In genomic region chr21:34857874-34858273, GRCh38 we compare ENCODE assay signal across 2 cellular contexts.
TF ChIP-seq lines count a peak whose summit lies in the region.

No MANE protein-coding gene starts in this region.

TF ChIP-seq in HepG2, 621 proteins besides CTCF, POLR2A, EP300 and RAD21 (continued from another document):
- TF ChIP-seq, protein P1, sequence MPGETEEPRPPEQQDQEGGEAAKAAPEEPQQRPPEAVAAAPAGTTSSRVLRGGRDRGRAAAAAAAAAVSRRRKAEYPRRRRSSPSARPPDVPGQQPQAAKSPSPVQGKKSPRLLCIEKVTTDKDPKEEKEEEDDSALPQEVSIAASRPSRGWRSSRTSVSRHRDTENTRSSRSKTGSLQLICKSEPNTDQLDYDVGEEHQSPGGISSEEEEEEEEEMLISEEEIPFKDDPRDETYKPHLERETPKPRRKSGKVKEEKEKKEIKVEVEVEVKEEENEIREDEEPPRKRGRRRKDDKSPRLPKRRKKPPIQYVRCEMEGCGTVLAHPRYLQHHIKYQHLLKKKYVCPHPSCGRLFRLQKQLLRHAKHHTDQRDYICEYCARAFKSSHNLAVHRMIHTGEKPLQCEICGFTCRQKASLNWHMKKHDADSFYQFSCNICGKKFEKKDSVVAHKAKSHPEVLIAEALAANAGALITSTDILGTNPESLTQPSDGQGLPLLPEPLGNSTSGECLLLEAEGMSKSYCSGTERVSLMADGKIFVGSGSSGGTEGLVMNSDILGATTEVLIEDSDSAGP (CRISPR knock-in tag; IDR thresholded peaks at IDR 0.05; ENCODE audit: borderline replicate concordance) = no peak
- TF ChIP-seq CAMTA2 (CRISPR knock-in tag; IDR thresholded peaks at IDR 0.05; ENCODE audit: borderline replicate concordance) = no peak

TF ChIP-seq in WTC11, 78 proteins besides CTCF, POLR2A, EP300 and RAD21 (continued from another document):
- TF ChIP-seq, protein P2, sequence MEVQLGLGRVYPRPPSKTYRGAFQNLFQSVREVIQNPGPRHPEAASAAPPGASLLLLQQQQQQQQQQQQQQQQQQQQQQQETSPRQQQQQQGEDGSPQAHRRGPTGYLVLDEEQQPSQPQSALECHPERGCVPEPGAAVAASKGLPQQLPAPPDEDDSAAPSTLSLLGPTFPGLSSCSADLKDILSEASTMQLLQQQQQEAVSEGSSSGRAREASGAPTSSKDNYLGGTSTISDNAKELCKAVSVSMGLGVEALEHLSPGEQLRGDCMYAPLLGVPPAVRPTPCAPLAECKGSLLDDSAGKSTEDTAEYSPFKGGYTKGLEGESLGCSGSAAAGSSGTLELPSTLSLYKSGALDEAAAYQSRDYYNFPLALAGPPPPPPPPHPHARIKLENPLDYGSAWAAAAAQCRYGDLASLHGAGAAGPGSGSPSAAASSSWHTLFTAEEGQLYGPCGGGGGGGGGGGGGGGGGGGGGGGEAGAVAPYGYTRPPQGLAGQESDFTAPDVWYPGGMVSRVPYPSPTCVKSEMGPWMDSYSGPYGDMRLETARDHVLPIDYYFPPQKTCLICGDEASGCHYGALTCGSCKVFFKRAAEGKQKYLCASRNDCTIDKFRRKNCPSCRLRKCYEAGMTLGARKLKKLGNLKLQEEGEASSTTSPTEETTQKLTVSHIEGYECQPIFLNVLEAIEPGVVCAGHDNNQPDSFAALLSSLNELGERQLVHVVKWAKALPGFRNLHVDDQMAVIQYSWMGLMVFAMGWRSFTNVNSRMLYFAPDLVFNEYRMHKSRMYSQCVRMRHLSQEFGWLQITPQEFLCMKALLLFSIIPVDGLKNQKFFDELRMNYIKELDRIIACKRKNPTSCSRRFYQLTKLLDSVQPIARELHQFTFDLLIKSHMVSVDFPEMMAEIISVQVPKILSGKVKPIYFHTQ (CRISPR knock-in tag; IDR thresholded peaks at IDR 0.05) = no peak
- TF ChIP-seq, protein P3, sequence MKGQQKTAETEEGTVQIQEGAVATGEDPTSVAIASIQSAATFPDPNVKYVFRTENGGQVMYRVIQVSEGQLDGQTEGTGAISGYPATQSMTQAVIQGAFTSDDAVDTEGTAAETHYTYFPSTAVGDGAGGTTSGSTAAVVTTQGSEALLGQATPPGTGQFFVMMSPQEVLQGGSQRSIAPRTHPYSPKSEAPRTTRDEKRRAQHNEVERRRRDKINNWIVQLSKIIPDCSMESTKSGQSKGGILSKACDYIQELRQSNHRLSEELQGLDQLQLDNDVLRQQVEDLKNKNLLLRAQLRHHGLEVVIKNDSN (CRISPR knock-in tag; IDR thresholded peaks at IDR 0.05) = no peak
- TF ChIP-seq ETV6 (CRISPR knock-in tag; IDR thresholded peaks at IDR 0.05) = no peak
- TF ChIP-seq, protein P4, sequence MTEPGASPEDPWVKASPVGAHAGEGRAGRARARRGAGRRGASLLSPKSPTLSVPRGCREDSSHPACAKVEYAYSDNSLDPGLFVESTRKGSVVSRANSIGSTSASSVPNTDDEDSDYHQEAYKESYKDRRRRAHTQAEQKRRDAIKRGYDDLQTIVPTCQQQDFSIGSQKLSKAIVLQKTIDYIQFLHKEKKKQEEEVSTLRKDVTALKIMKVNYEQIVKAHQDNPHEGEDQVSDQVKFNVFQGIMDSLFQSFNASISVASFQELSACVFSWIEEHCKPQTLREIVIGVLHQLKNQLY (CRISPR knock-in tag; IDR thresholded peaks at IDR 0.05) = no peak
- TF ChIP-seq TEAD1 (CRISPR knock-in tag; IDR thresholded peaks at IDR 0.05) = no peak
- TF ChIP-seq, protein P5, sequence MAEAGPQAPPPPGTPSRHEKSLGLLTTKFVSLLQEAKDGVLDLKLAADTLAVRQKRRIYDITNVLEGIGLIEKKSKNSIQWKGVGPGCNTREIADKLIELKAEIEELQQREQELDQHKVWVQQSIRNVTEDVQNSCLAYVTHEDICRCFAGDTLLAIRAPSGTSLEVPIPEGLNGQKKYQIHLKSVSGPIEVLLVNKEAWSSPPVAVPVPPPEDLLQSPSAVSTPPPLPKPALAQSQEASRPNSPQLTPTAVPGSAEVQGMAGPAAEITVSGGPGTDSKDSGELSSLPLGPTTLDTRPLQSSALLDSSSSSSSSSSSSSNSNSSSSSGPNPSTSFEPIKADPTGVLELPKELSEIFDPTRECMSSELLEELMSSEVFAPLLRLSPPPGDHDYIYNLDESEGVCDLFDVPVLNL (CRISPR knock-in tag; IDR thresholded peaks at IDR 0.05; ENCODE audit: borderline replicate concordance, low read depth) = no peak
- TF ChIP-seq NFYB (CRISPR knock-in tag; conservative IDR thresholded peaks at IDR 0.05; ENCODE audit: low read depth) = no peak
- TF ChIP-seq, protein P6, sequence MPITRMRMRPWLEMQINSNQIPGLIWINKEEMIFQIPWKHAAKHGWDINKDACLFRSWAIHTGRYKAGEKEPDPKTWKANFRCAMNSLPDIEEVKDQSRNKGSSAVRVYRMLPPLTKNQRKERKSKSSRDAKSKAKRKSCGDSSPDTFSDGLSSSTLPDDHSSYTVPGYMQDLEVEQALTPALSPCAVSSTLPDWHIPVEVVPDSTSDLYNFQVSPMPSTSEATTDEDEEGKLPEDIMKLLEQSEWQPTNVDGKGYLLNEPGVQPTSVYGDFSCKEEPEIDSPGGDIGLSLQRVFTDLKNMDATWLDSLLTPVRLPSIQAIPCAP (CRISPR knock-in tag; IDR thresholded peaks at IDR 0.05) = no peak
